11 cellular contexts compared by ENCODE assay signal in genomic region chr1:14913475-14914155, GRCh38.
A peak's percentile ranks its signal among the peaks of the same experiment; 100 is the strongest.
DNase-seq lines count a peak whose midpoint lies in the region; ATAC-seq and TF ChIP-seq lines count a peak whose summit lies in the region.
"Had no signal": no experiment of that assay in that cellular context is flagged by ENCODE, and none has a peak within 500 bp of the region (broad histone marks: within the 10 kb centered on the region; RNA-seq: fewer than 3 reads in every experiment).

No MANE protein-coding gene starts in this region.

- H3K27ac ChIP-seq in spleen, result peak overlapping the region in 6 of 8 donors; percentile 59 to 83 (median 74)
- H3K27ac ChIP-seq: body of pancreas had no signal

- intact Hi-C loops in spleen (cut with DNase I; ENCODE audit: low total_unique reads), result loop anchor here (10.0 kb wide), 1 partner anchor 99 kb away; no protein-coding TSS in a partner anchor

- WGBS in spleen, 5 donors, result 50 to 73% (median 68%) methylated on average over 4 to 14 of the region's 14 CpGs

- no peaks in the 10 kb centered on the region for H3K36me3 ChIP-seq in spleen

- no peak for TF ChIP-seq POLR2A in spleen (IDR thresholded peaks at IDR 0.05)

- no peaks in the 10 kb centered on the region for H3K27me3 ChIP-seq in spleen (replicated peaks in 1 of 7)
- H3K27me3 ChIP-seq: body of pancreas had no signal

- TF ChIP-seq CTCF in GM12865 (IDR thresholded peaks at IDR 0.05; ENCODE audit: insufficient read depth, low read depth, low read length, missing control alignments) (no peak), spleen (IDR thresholded peaks at IDR 0.05 in 8 of 11, conservative IDR thresholded peaks at IDR 0.05 in 3 of 11) (no peak)

- ATAC-seq in GM18909 (IDR thresholded peaks at IDR 0.05; ENCODE audit: poor library complexity, unreplicated experiment), result no peak
- ATAC-seq: body of pancreas had no signal

- DNase-seq in GM12865 (ENCODE audit: low read depth), result peak; percentile 92
- peak; percentile 74 for DNase-seq in NCI-H1694 treated with DMSO at 0.1 percent for 48 hours (lab: John Stamatoyannopoulos, UW)
- DNase-seq in SW480 (ENCODE audit: low spot score), result peak; percentile 34
- DNase-seq in spleen, result no peak
- DNase-seq in glomerular visceral epithelial cell (ENCODE audit: extremely low spot score), result no peak
- no peak for DNase-seq in stimulated activated CD4-positive, alpha-beta T cell treated with anti-CD3 and anti-CD28 coated beads, Interleukin-4, amount 100 ng/mL, for 24 hours
- DNase-seq in HUDEP-2 (lab: John Stamatoyannopoulos, UW; ENCODE audit: unreplicated experiment in 76 of 76), result no peak
- DNase-seq: activated T-cell treated with anti-CD3 and anti-CD28 coated beads, Interleukin-2, amount 50 U/mL, for 4 hours; body of pancreas; CD8-positive, alpha-beta memory T cell had no signal

- no peaks in the 10 kb centered on the region for H3K9me3 ChIP-seq in spleen
- H3K9me3 ChIP-seq: body of pancreas had no signal

- no peak overlapping the region for H3K4me3 ChIP-seq in GM12865 (ENCODE audit: low read depth, low read length)
- H3K4me3 ChIP-seq in spleen, result no peak overlapping the region
- H3K4me3 ChIP-seq: body of pancreas had no signal

- peaks cover 8 to 61% (median 31%) of the 10 kb centered on the region in 6 donors for H3K4me1 ChIP-seq in spleen
- H3K4me1 ChIP-seq: body of pancreas had no signal

Comparison
In these comparisons a context has a peak if more than half of its experiments do, and no peak if none do; other contexts are left out.
1. DNase-seq: peak in GM12865 (single experiment), NCI-H1694 treated with DMSO at 0.1 percent for 48 hours (single experiment) and SW480 (single experiment); none in spleen (single experiment), glomerular visceral epithelial cell (single experiment), stimulated activated CD4-positive, alpha-beta T cell treated with anti-CD3 and anti-CD28 coated beads, Interleukin-4, amount 100 ng/mL, for 24 hours (single experiment) and HUDEP-2 (0 of 76).